Comparison of ENCODE assay signal across 8 cellular contexts in genomic region chr9:96020822-96021615, GRCh38.
DNase-seq lines count a peak whose midpoint lies in the region; ATAC-seq, FAIRE-seq and TF ChIP-seq lines count a peak whose summit lies in the region.

No MANE protein-coding gene starts in this region.

- WGBS in esophagus muscularis mucosa = 0% methylated on average over 22 of the region's 80 CpGs
- 0 to 2% methylated on average over 17 to 67 of the region's 80 CpGs for WGBS in tibial nerve, 2 donors

- intact Hi-C loops in esophagus muscularis mucosa (cut with DNase I) = loop anchor here (10.0 kb wide), 1 partner anchor 194 kb away; no protein-coding TSS in a partner anchor
- intact Hi-C loops in naive thymus-derived CD4-positive, alpha-beta T cell (cut with micrococcal nuclease) = loop anchor here (1.0 to 5.0 kb wide), 4 partner anchors 12 to 199 kb away; no protein-coding TSS in a partner anchor

- POLR2A ChIA-PET in AG04449 (lab: Yijun Ruan, JAX) = no interaction called here
- POLR2A ChIA-PET in naive thymus-derived CD4-positive, alpha-beta T cell (lab: Charles Lee) = no interaction called here

- H3K27me3 ChIP-seq in esophagus muscularis mucosa (peaks cover 0 to 25% (median 3%) of the 10 kb centered on the region in 4 donors), tibial nerve (peaks cover 0 to 17% of the 10 kb centered on the region in 2 donors)
- no peaks in the 10 kb centered on the region for H3K27me3 ChIP-seq in naive thymus-derived CD4-positive, alpha-beta T cell (ENCODE audit: control insufficient read depth in 2 of 2, insufficient read depth in 2 of 2, low read length in 2 of 2)

- peak overlapping the region; percentile 69 to 84 (median 74) for H3K27ac ChIP-seq in esophagus muscularis mucosa (replicated peaks in 1 of 4)
- peak overlapping the region; percentile 72 for H3K27ac ChIP-seq in naive thymus-derived CD4-positive, alpha-beta T cell (ENCODE audit: low read depth, low read length)
- peak overlapping the region; percentile 75 to 90 (median 85) for H3K27ac ChIP-seq in tibial nerve

- H3K27ac Mint-ChIP-seq in activated CD8-positive, alpha-beta memory T cell treated with anti-CD3 and anti-CD28 coated beads, Interleukin-2, amount 10 ng/mL, durations not matched to agents 7 days and 5 days = peak overlapping the region; percentile 90
- peak overlapping the region; percentile 28 to 97 (median 70) for H3K27ac Mint-ChIP-seq in naive thymus-derived CD4-positive, alpha-beta T cell

- no peak for FAIRE-seq in HTR-8/SVneo (lab: Jason Lieb, UNC)

- peak; percentile 31 for ATAC-seq in activated CD8-positive, alpha-beta memory T cell treated with anti-CD3 and anti-CD28 coated beads, Interleukin-2, amount 10 ng/mL, durations not matched to agents 7 days and 5 days
- peak; percentile 70 for ATAC-seq in naive thymus-derived CD4-positive, alpha-beta T cell
- ATAC-seq in GM18502 (IDR thresholded peaks at IDR 0.05; ENCODE audit: poor library complexity, unreplicated experiment) = no peak

- TF ChIP-seq POLR2A in esophagus muscularis mucosa (IDR thresholded peaks at IDR 0.05; ENCODE audit: low read depth) (no peak), tibial nerve (IDR thresholded peaks at IDR 0.05) (peak in 1 of 2 donors; percentile 29)

- H3K36me3 Mint-ChIP-seq in activated CD8-positive, alpha-beta memory T cell treated with anti-CD3 and anti-CD28 coated beads, Interleukin-2, amount 10 ng/mL, durations not matched to agents 7 days and 5 days = peaks cover 13% of the 10 kb centered on the region
- peaks cover 4 to 29% (median 9%) of the 10 kb centered on the region in 5 donors for H3K36me3 Mint-ChIP-seq in naive thymus-derived CD4-positive, alpha-beta T cell

- H3K4me3 ChIP-seq in AG04449 (ENCODE audit: low read depth, low read length) (peak overlapping the region; percentile 55), esophagus muscularis mucosa (peak overlapping the region; percentile 58 to 74 (median 62)), tibial nerve (peak overlapping the region; percentile 43 to 70 (median 60))
- H3K4me3 ChIP-seq in naive thymus-derived CD4-positive, alpha-beta T cell (ENCODE audit: low read length) = peak overlapping the region; percentile 61

- no peak for DNase-seq in AG04449 (ENCODE audit: low read depth, low spot score)
- peak; percentile 26 for DNase-seq in HTR-8/SVneo (ENCODE audit: insufficient read length, low spot score)
- DNase-seq in activated CD8-positive, alpha-beta memory T cell treated with anti-CD3 and anti-CD28 coated beads, Interleukin-2, amount 10 ng/mL, durations not matched to agents 7 days and 5 days = peak; percentile 71
- peak; percentile 90 for DNase-seq in esophagus muscularis mucosa (ENCODE audit: extremely low spot score)
- DNase-seq in naive thymus-derived CD4-positive, alpha-beta T cell = peak in 8 of 9 donors; percentile 35 to 70 (median 44)
- peak in 1 of 2 donors; percentile 36 for DNase-seq in tibial nerve (ENCODE audit: low spot score in 2 of 2)
- DNase-seq in KG1 (lab: John Stamatoyannopoulos, UW) = no peak

- CTCF ChIA-PET in AG04449 (lab: Yijun Ruan, JAX) = no interaction called here
- CTCF ChIA-PET in activated CD8-positive, alpha-beta memory T cell treated with anti-CD3 and anti-CD28 coated beads, Interleukin-2, amount 10 ng/mL, durations not matched to agents 7 days and 5 days (lab: Charles Lee) = interaction anchor here (1.0 kb wide), 1 partner anchor 146 kb away, joined by 4 read pairs; the partner anchor contains the start of gene ERCC6L2
- CTCF ChIA-PET in naive thymus-derived CD4-positive, alpha-beta T cell (lab: Charles Lee) = interaction anchor here (0.6 kb wide), 1 partner anchor 614 kb away, joined by 6 read pairs; no protein-coding TSS in a partner anchor

- TF ChIP-seq CTCF in AG04449 (IDR thresholded peaks at IDR 0.05; ENCODE audit: insufficient read depth, low read length, missing control alignments) (no peak), esophagus muscularis mucosa (IDR thresholded peaks at IDR 0.05) (no peak), tibial nerve (IDR thresholded peaks at IDR 0.05) (no peak)

- H3K36me3 ChIP-seq in esophagus muscularis mucosa (peaks cover 0 to 11% (median 8%) of the 10 kb centered on the region in 4 donors), tibial nerve (peaks cover 0 to 10% (median 0%) of the 10 kb centered on the region in 3 donors)
- no peaks in the 10 kb centered on the region for H3K36me3 ChIP-seq in naive thymus-derived CD4-positive, alpha-beta T cell (ENCODE audit: control insufficient read depth in 2 of 3, insufficient read depth in 3 of 3, low read length in 3 of 3)

- H3K4me1 ChIP-seq in esophagus muscularis mucosa (peaks cover 24 to 32% (median 29%) of the 10 kb centered on the region in 4 donors), tibial nerve (peaks cover 0 to 30% (median 12%) of the 10 kb centered on the region in 4 donors)
- peaks cover 26 to 34% of the 10 kb centered on the region in 2 donors for H3K4me1 ChIP-seq in naive thymus-derived CD4-positive, alpha-beta T cell (ENCODE audit: control insufficient read depth in 2 of 2, insufficient read depth in 2 of 2, low read length in 2 of 2)

- peaks cover 7% of the 10 kb centered on the region for H3K27me3 Mint-ChIP-seq in activated CD8-positive, alpha-beta memory T cell treated with anti-CD3 and anti-CD28 coated beads, Interleukin-2, amount 10 ng/mL, durations not matched to agents 7 days and 5 days
- H3K27me3 Mint-ChIP-seq in naive thymus-derived CD4-positive, alpha-beta T cell = peaks cover 0 to 31% (median 6%) of the 10 kb centered on the region in 5 donors

- peaks cover 70% of the 10 kb centered on the region for H3K4me1 Mint-ChIP-seq in activated CD8-positive, alpha-beta memory T cell treated with anti-CD3 and anti-CD28 coated beads, Interleukin-2, amount 10 ng/mL, durations not matched to agents 7 days and 5 days
- H3K4me1 Mint-ChIP-seq in naive thymus-derived CD4-positive, alpha-beta T cell = peaks cover 47 to 73% (median 63%) of the 10 kb centered on the region in 7 donors

- H3K4me3 Mint-ChIP-seq in activated CD8-positive, alpha-beta memory T cell treated with anti-CD3 and anti-CD28 coated beads, Interleukin-2, amount 10 ng/mL, durations not matched to agents 7 days and 5 days = peak overlapping the region; percentile 78
- peak overlapping the region; percentile 71 to 91 (median 86) for H3K4me3 Mint-ChIP-seq in naive thymus-derived CD4-positive, alpha-beta T cell

- TF ChIP-seq EP300 in esophagus muscularis mucosa (IDR thresholded peaks at IDR 0.05) = no peak
- TF ChIP-seq EP300 in tibial nerve (IDR thresholded peaks at IDR 0.05) = peak in 1 of 2 donors; percentile 33

- no peaks in the 10 kb centered on the region for H3K9me3 ChIP-seq in esophagus muscularis mucosa
- H3K9me3 ChIP-seq in naive thymus-derived CD4-positive, alpha-beta T cell (ENCODE audit: control insufficient read depth in 2 of 3, low read length in 3 of 3) = no peaks in the 10 kb centered on the region
- H3K9me3 ChIP-seq in tibial nerve = no peaks in the 10 kb centered on the region

- H3K9me3 Mint-ChIP-seq in activated CD8-positive, alpha-beta memory T cell treated with anti-CD3 and anti-CD28 coated beads, Interleukin-2, amount 10 ng/mL, durations not matched to agents 7 days and 5 days (ENCODE audit: low read depth) = no peaks in the 10 kb centered on the region
- H3K9me3 Mint-ChIP-seq in naive thymus-derived CD4-positive, alpha-beta T cell = peaks cover 0 to 3% (median 0%) of the 10 kb centered on the region in 11 donors

Comparison
In these comparisons a context has a peak if more than half of its experiments do, and no peak if none do; other contexts are left out.
1. DNase-seq: peak in HTR-8/SVneo (single experiment), activated CD8-positive, alpha-beta memory T cell treated with anti-CD3 and anti-CD28 coated beads, Interleukin-2, amount 10 ng/mL, durations not matched to agents 7 days and 5 days (single experiment), esophagus muscularis mucosa (single experiment) and naive thymus-derived CD4-positive, alpha-beta T cell (8 of 9); none in AG04449 (single experiment) and KG1 (single experiment).
2. Peak in every context shown above with its lines, with median percentiles within 50 percentile points of each other: H3K4me3 ChIP-seq and H3K27ac ChIP-seq.